ENCODE assay signal across 11 cellular contexts in the genomic region with DNA sequence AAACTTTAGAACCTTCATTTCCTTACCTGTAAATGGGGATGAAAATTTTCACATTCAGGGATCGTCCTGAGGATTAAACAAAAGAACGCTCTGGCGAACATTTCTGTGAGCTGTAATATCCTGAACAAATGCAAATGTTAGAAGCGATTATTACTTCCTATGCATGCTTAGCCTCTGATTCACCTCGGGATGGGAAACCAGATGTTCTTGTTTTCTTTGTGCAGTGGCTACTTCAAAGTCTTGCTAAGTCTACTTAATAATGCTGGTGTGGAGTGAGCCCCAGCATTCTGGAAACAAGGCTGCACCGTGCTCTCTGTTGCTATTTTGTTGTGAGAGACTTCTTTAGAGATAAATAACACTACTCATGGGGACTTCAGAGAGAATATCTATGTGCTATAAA.
DNase-seq lines count a peak whose midpoint lies in the region; ATAC-seq and TF ChIP-seq lines count a peak whose summit lies in the region.
"Had no signal": no experiment of that assay in that cellular context is flagged by ENCODE, and none has a peak within 500 bp of the region (broad histone marks: within the 10 kb centered on the region; RNA-seq: fewer than 3 reads in every experiment).

No MANE protein-coding gene starts in this region.

- H3K27me3 ChIP-seq in HUES48 (ENCODE audit: control insufficient read depth, insufficient read depth, low read length) = no peaks in the 10 kb centered on the region
- H3K27me3 ChIP-seq in iPS-18a (ENCODE audit: control insufficient read depth, insufficient read depth, low read length) = no peaks in the 10 kb centered on the region
- no peaks in the 10 kb centered on the region for H3K27me3 ChIP-seq in vagina

- H3K4me3 ChIP-seq in HUES48 (ENCODE audit: low read depth, low read length) (no peak overlapping the region), iPS-18a (ENCODE audit: low read length) (no peak overlapping the region), vagina (no peak overlapping the region)
- H3K4me3 ChIP-seq: lung had no signal

- H3K9ac ChIP-seq in HUES48 (ENCODE audit: low read depth, low read length) (no peak overlapping the region), iPS-18a (ENCODE audit: low read length) (no peak overlapping the region)

- no peak for ATAC-seq in HG03342 (IDR thresholded peaks at IDR 0.05; ENCODE audit: unreplicated experiment)

- TF ChIP-seq CTCF in vagina (IDR thresholded peaks at IDR 0.05) = no peak

- DNase-seq in astrocyte of the hippocampus (ENCODE audit: low read depth, low spot score) = peak; percentile 63
- DNase-seq in vagina (ENCODE audit: extremely low spot score in 2 of 2) = no peak
- no peak for DNase-seq in middle frontal gyrus (ENCODE audit: extremely low spot score, low spot score)
- no peak for DNase-seq in activated CD8-positive, alpha-beta memory T cell treated with anti-CD3 and anti-CD28 coated beads, Interleukin-2, amount 50 U/mL, for 4 hours
- DNase-seq: activated effector memory CD4-positive, alpha-beta T cell treated with Interleukin-2 at 50 U/mL for 16 hours; effector CD8-positive, alpha-beta T cell had no signal

- H3K9me3 ChIP-seq in HUES48 (ENCODE audit: control insufficient read depth, insufficient read depth, low read length) (no peaks in the 10 kb centered on the region), iPS-18a (ENCODE audit: control insufficient read depth, low read depth, low read length) (no peaks in the 10 kb centered on the region), vagina (no peaks in the 10 kb centered on the region)

- H3K4me1 ChIP-seq in HUES48 (ENCODE audit: control insufficient read depth, insufficient read depth, low read length) (peaks cover 76% of the 10 kb centered on the region), iPS-18a (ENCODE audit: control insufficient read depth, low read depth, low read length) (peaks cover 63% of the 10 kb centered on the region), vagina (peaks cover 36% of the 10 kb centered on the region)

- intact Hi-C loops in vagina (cut with DNase I) = no loop called here

- H3K27ac ChIP-seq in HUES48 (ENCODE audit: low read depth, low read length) = peak overlapping the region; percentile 56
- peak overlapping the region; percentile 24 for H3K27ac ChIP-seq in iPS-18a (ENCODE audit: low read length)
- H3K27ac ChIP-seq in vagina = peak overlapping the region; percentile 14
- H3K27ac ChIP-seq: VCaP had no signal

- TF ChIP-seq POLR2A in vagina (IDR thresholded peaks at IDR 0.05) = no peak

- H3K36me3 ChIP-seq in HUES48 (ENCODE audit: control insufficient read depth, insufficient read depth, low read length) = peaks cover 78% of the 10 kb centered on the region
- H3K36me3 ChIP-seq in iPS-18a (ENCODE audit: control insufficient read depth, low read depth, low read length) = peaks cover 67% of the 10 kb centered on the region
- H3K36me3 ChIP-seq in vagina = no peaks in the 10 kb centered on the region
